In genomic region chr1:56532359-56532696, GRCh38 we compare ENCODE assay signal across 1 cellular context.
TF ChIP-seq lines count a peak whose summit lies in the region.

No MANE protein-coding gene starts in this region.

TF ChIP-seq in HepG2, 621 proteins besides CTCF, POLR2A, EP300 and RAD21 (continued from another document):
- no peak for TF ChIP-seq CREBL2 (CRISPR knock-in tag; IDR thresholded peaks at IDR 0.05; ENCODE audit: borderline replicate concordance)
- no peak for TF ChIP-seq PAWR (CRISPR knock-in tag; IDR thresholded peaks at IDR 0.05; ENCODE audit: borderline replicate concordance)
- no peak for TF ChIP-seq UBTF (CRISPR knock-in tag; IDR thresholded peaks at IDR 0.05)
- no peak for TF ChIP-seq SMAD1 (CRISPR knock-in tag; IDR thresholded peaks at IDR 0.05; ENCODE audit: borderline replicate concordance, low read depth)
- TF ChIP-seq GRHL1 (CRISPR knock-in tag; conservative IDR thresholded peaks at IDR 0.05): no peak
- no peak for TF ChIP-seq CCDC6 (CRISPR knock-in tag; IDR thresholded peaks at IDR 0.05)
- no peak for TF ChIP-seq NCOA1 (CRISPR knock-in tag; IDR thresholded peaks at IDR 0.05)
- TF ChIP-seq ZNF781 (CRISPR knock-in tag; IDR thresholded peaks at IDR 0.05; ENCODE audit: borderline replicate concordance, not compliant biosample characterization): peak; percentile 2
- peak; percentile 68 for TF ChIP-seq MNT (IDR thresholded peaks at IDR 0.05)
- no peak for TF ChIP-seq PCBP1 (IDR thresholded peaks at IDR 0.05; ENCODE audit: borderline replicate concordance, low read depth, low read length)
TF ChIP-seq in HepG2: peak in this region for 2.
